Comparison of ENCODE assay signal across 20 cellular contexts in the genomic region with DNA sequence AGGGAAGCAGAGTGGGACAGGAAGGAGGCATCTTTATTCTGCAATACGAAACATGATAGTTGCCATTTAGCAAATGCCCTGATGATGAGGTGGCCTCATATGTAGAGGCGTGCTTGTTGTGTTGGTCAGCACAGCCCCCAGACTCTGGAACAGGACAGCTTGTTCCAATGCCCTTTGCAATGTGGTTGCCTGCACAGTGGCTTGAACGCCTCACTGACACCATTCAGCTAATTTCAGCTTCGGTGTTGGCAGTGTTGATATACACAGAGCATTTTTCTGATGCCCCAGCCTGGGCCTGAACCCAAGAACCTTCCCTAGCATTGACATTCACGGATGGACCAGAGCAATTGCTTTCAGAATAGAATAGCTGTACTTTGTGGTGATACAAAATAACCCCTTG.
"Had no signal": no experiment of that assay in that cellular context is flagged by ENCODE, and none has a peak within 500 bp of the region (broad histone marks: within the 10 kb centered on the region; RNA-seq: fewer than 3 reads in every experiment).

No MANE protein-coding gene starts in this region.

- ATAC-seq: pancreas; right lobe of liver; stimulated activated memory B cell treated with anti-CD40 and anti-IgM and Interleukin-4, amounts not matched to agents 10 μg/mL and 1 μg/mL and 100 μg/mL, for 72 hours; T-helper 17 cell had no signal

- H3K27me3 ChIP-seq: breast epithelium, colonic mucosa, dorsolateral prefrontal cortex, esophagus squamous epithelium, hepatocyte, pancreas, right lobe of liver, upper lobe of left lung had no signal

- H3K36me3 ChIP-seq: breast epithelium, colonic mucosa, esophagus squamous epithelium, pancreas, right lobe of liver, upper lobe of left lung had no signal

- DNase-seq: activated CD4-positive, alpha-beta memory T cell treated with anti-CD3 and anti-CD28 coated beads for 36 hours; activated CD4-positive, alpha-beta T cell treated with anti-CD3 and anti-CD28 coated beads for 48 hours; activated naive CD4-positive, alpha-beta T cell treated with Interleukin-2 at 50 U/mL for 16 hours; activated naive CD8-positive, alpha-beta T cell treated with anti-CD3 and anti-CD28 coated beads, Interleukin-2, amount 10 ng/mL, durations not matched to agents 7 days and 5 days; activated T-cell treated with anti-CD3 and anti-CD28 coated beads, Interleukin-2, amount 50 U/mL, for 48 hours; amniotic stem cell; colonic mucosa; esophagus squamous epithelium; kidney glomerular epithelial cell; pancreas; right lobe of liver; stimulated activated CD4-positive, alpha-beta T cell treated with anti-CD3 and anti-CD28 coated beads, Interleukin-15, amount 100 ng/mL, for 24 hours; SW 1271; T-helper 17 cell; upper lobe of left lung had no signal

- H3K9me3 ChIP-seq: breast epithelium, colonic mucosa, esophagus squamous epithelium, pancreas, right lobe of liver, upper lobe of left lung had no signal

- H3K4me1 ChIP-seq: breast epithelium, colonic mucosa, esophagus squamous epithelium, pancreas, right lobe of liver, upper lobe of left lung had no signal

- H3K27ac ChIP-seq: breast epithelium, colonic mucosa, dorsolateral prefrontal cortex, hepatocyte, pancreas, right lobe of liver, upper lobe of left lung had no signal

- H3K4me3 ChIP-seq: breast epithelium, colonic mucosa, dorsolateral prefrontal cortex, esophagus squamous epithelium, hepatocyte, pancreas, right lobe of liver, smooth muscle cell, upper lobe of left lung had no signal
